In the genomic region with DNA sequence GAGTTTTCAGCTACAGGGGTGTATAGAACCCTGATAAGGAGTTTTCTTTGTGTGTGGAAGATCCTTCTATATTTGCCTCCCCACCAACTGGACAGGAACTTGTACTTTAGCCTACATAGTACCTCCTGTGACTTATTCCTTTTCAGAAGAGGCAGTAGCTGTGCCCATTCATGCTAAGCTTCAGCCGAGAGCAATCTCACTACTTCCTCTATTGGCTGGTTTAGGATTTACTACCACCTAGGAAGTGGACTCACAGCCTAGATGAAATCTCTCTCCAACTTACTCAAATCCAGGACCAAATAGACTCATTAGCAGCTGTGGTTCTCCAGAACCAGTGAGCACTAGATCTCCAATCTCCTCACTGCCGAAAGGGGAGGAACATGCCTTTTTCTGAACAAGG, we compare ENCODE assay signal across 14 cellular contexts. TPM values are rescaled to one million over a fixed set of nuclear protein-coding genes. Genes with fewer than 3 reads are reported as not detected.
DNase-seq lines count a peak whose midpoint lies in the region; ATAC-seq, FAIRE-seq and TF ChIP-seq lines count a peak whose summit lies in the region.
"Had no signal": no experiment of that assay in that cellular context is flagged by ENCODE, and none has a peak within 500 bp of the region (broad histone marks: within the 10 kb centered on the region; RNA-seq: fewer than 3 reads in every experiment).

No MANE protein-coding gene starts in this region.

- H3K27me3 ChIP-seq in foreskin keratinocyte (no peaks in the 10 kb centered on the region), H7 (ENCODE audit: control insufficient read depth, insufficient read depth, low read length) (no peaks in the 10 kb centered on the region)
- H3K27me3 ChIP-seq: gastrocnemius medialis, testis had no signal

- H3K36me3 ChIP-seq in H7 (replicated peaks; ENCODE audit: control insufficient read depth, insufficient read depth, low read length), result peaks cover 2% of the 10 kb centered on the region; the same call in 1 of the 2 replicates

- H3K4me3 ChIP-seq in H7 (ENCODE audit: insufficient read depth, low read depth, low read length), result no peak overlapping the region
- H3K4me3 ChIP-seq: gastrocnemius medialis, testis had no signal

- intact Hi-C loops in CD14-positive monocyte (cut with micrococcal nuclease), result loop anchor here (5.0 to 10.0 kb wide), 2 partner anchors 124 to 132 kb away; no protein-coding TSS in a partner anchor

- H3K9me3 Mint-ChIP-seq in CD14-positive monocyte, result peaks cover 0 to 3% (median 0%) of the 10 kb centered on the region in 7 donors

- TF ChIP-seq CTCF in CD14-positive monocyte (IDR thresholded peaks at IDR 0.05) (peak; percentile 21), foreskin keratinocyte (conservative IDR thresholded peaks at IDR 0.05) (peak; percentile 30)

- H3K36me3 Mint-ChIP-seq in CD14-positive monocyte, result peaks cover 4 to 10% of the 10 kb centered on the region in 2 donors

- TF ChIP-seq POLR2A in GM12892 (IDR thresholded peaks at IDR 0.05; ENCODE audit: low read depth, low read length), result no peak

- peaks cover 40% of the 10 kb centered on the region for H3K4me1 Mint-ChIP-seq in CD14-positive monocyte

- DNase-seq in CD14-positive monocyte (ENCODE audit: low spot score) (no peak), GM12892 (ENCODE audit: insufficient read length) (no peak), SK-MEL-5 (ENCODE audit: low read depth, low spot score) (peak; percentile 23), foreskin keratinocyte (no peak), H7 (no peak), NCI-H524 treated with DMSO at 0.1 percent for 48 hours (lab: John Stamatoyannopoulos, UW) (no peak), HPDE6-E6E7 (ENCODE audit: extremely low spot score) (no peak)
- DNase-seq: dermis blood vessel endothelial cell, gastrocnemius medialis, NCI-H1694, testis had no signal

- in situ Hi-C loops in SK-MEL-5 (cut with HindIII; ENCODE audit: low pct_unique_long_range_greater_than_20kb, low sequenced_read_pairs), result no loop called here

- no peak overlapping the region for H3K27ac ChIP-seq in foreskin keratinocyte
- H3K27ac ChIP-seq: gastrocnemius medialis, testis had no signal

- no peaks in the 10 kb centered on the region for H3K4me1 ChIP-seq in foreskin keratinocyte

- FAIRE-seq in GM12892 (lab: Jason Lieb, UNC), result peak; percentile 33
- FAIRE-seq: HTR-8/SVneo, keratinocyte had no signal

- peak overlapping the region in 6 of 7 donors; percentile 46 to 79 (median 54) for H3K27ac Mint-ChIP-seq in CD14-positive monocyte

- no peak overlapping the region for H3K4me3 Mint-ChIP-seq in CD14-positive monocyte

- H3K27me3 Mint-ChIP-seq in CD14-positive monocyte (ENCODE audit: low read depth in 3 of 3), result peaks cover 0 to 3% (median 1%) of the 10 kb centered on the region in 3 donors

- ATAC-seq in foreskin keratinocyte (no peak), GM19328 (IDR thresholded peaks at IDR 0.05; ENCODE audit: unreplicated experiment) (no peak)
- ATAC-seq: gastrocnemius medialis had no signal

RNA-seq across cellular contexts. Expression of gene REX1BD, which starts 2.3 kb away (rescaled TPM):
- 100 to 1,000 TPM in 1 of 2 donors, 10 to 100 TPM in 1; 83.7 to 122 TPM for polyA plus RNA-seq in CD14-positive monocyte
- polyA plus RNA-seq in GM12892 (2012; ENCODE audit: missing spikeins), result 8.4 TPM
- 25.0 and 28.8 TPM in 2 replicates for total RNA-seq in SK-MEL-5 (2014; rRNA removed; shearing (Covaris generic))
- 53.7 and 56.8 TPM in 2 replicates for polyA plus RNA-seq in SK-MEL-5 (2015; cell fraction: cytosol; rRNA removed)
- polyA plus RNA-seq in SK-MEL-5 (2015; cell fraction: nucleus; rRNA removed), result 249 and 303 TPM in 2 replicates
- 69.5 and 69.8 TPM in 2 replicates for total RNA-seq in foreskin keratinocyte
- polyA plus RNA-seq in foreskin keratinocyte, result 84.5 and 88.3 TPM in 2 replicates
- 117 TPM in 2 replicates for total RNA-seq in H7 (2014; rRNA removed; shearing (Covaris generic))

RNA-seq across cellular contexts. Expression of gene UBA52, which starts 14.7 kb away (rescaled TPM):
- 100 to 1,000 TPM; 832 to 896 TPM for polyA plus RNA-seq in CD14-positive monocyte
- polyA plus RNA-seq in GM12892 (2012; ENCODE audit: missing spikeins), result 2,400 TPM
- 1,284 and 1,363 TPM in 2 replicates for total RNA-seq in SK-MEL-5 (2014; rRNA removed; shearing (Covaris generic))
- 1,054 and 1,507 TPM in 2 replicates for polyA plus RNA-seq in SK-MEL-5 (2015; cell fraction: cytosol; rRNA removed)
- 198 and 202 TPM in 2 replicates for polyA plus RNA-seq in SK-MEL-5 (2015; cell fraction: nucleus; rRNA removed)
- 1,160 and 1,167 TPM in 2 replicates for total RNA-seq in foreskin keratinocyte
- 1,727 and 1,808 TPM in 2 replicates for polyA plus RNA-seq in foreskin keratinocyte
- total RNA-seq in H7 (2014; rRNA removed; shearing (Covaris generic)), result 1,268 and 1,295 TPM in 2 replicates

RNA-seq across cellular contexts. Expression of gene CRLF1, which starts 20.3 kb away (rescaled TPM):
- polyA plus RNA-seq in CD14-positive monocyte, result under 1 TPM in 1 of 2 donors, not detected in 1; 0.19 TPM
- polyA plus RNA-seq in GM12892 (2012; ENCODE audit: missing spikeins), result 5.7 TPM
- 0.32 and 2.6 TPM in 2 replicates for total RNA-seq in SK-MEL-5 (2014; rRNA removed; shearing (Covaris generic))
- 0.42 and 0.57 TPM in 2 replicates for polyA plus RNA-seq in SK-MEL-5 (2015; cell fraction: cytosol; rRNA removed)
- polyA plus RNA-seq in SK-MEL-5 (2015; cell fraction: nucleus; rRNA removed), result not detected in 2 replicates
- total RNA-seq in foreskin keratinocyte, result 0.37 and 0.60 TPM in 2 replicates
- polyA plus RNA-seq in foreskin keratinocyte, result 0.13 and 0.20 TPM in 2 replicates
- 47.4 and 52.8 TPM in 2 replicates for total RNA-seq in H7 (2014; rRNA removed; shearing (Covaris generic))
- total RNA-seq: dermis blood vessel endothelial cell had no signal

RNA-seq across cellular contexts. Expression of gene TMEM59L, which starts 26.4 kb away (rescaled TPM):
- polyA plus RNA-seq in CD14-positive monocyte, result not detected
- not detected for polyA plus RNA-seq in GM12892 (2012; ENCODE audit: missing spikeins)
- total RNA-seq in SK-MEL-5 (2014; rRNA removed; shearing (Covaris generic)), result 0.08 TPM in 1 of 2 replicates, not detected in the other
- polyA plus RNA-seq in SK-MEL-5 (2015; cell fraction: cytosol; rRNA removed), result 0.26 and 0.72 TPM in 2 replicates
- 4.2 and 5.7 TPM in 2 replicates for polyA plus RNA-seq in SK-MEL-5 (2015; cell fraction: nucleus; rRNA removed)
- not detected in 2 replicates for total RNA-seq in foreskin keratinocyte
- polyA plus RNA-seq in foreskin keratinocyte, result not detected in 2 replicates
- total RNA-seq in H7 (2014; rRNA removed; shearing (Covaris generic)), result 1.8 and 3.5 TPM in 2 replicates
- polyA plus RNA-seq: keratinocyte had no signal

RNA-seq across cellular contexts. Expression of gene KXD1, which starts 28.6 kb away (rescaled TPM):
- polyA plus RNA-seq in CD14-positive monocyte, result 10 to 100 TPM; 74.4 to 87.9 TPM
- polyA plus RNA-seq in GM12892 (2012; ENCODE audit: missing spikeins), result 98.8 TPM
- total RNA-seq in SK-MEL-5 (2014; rRNA removed; shearing (Covaris generic)), result 70.6 and 74.1 TPM in 2 replicates
- 100.0 and 105 TPM in 2 replicates for polyA plus RNA-seq in SK-MEL-5 (2015; cell fraction: cytosol; rRNA removed)
- 145 and 161 TPM in 2 replicates for polyA plus RNA-seq in SK-MEL-5 (2015; cell fraction: nucleus; rRNA removed)
- 105 and 106 TPM in 2 replicates for total RNA-seq in foreskin keratinocyte
- 140 and 143 TPM in 2 replicates for polyA plus RNA-seq in foreskin keratinocyte
- 190 and 202 TPM in 2 replicates for total RNA-seq in H7 (2014; rRNA removed; shearing (Covaris generic))

Comparison
In these comparisons a context has a peak if more than half of its experiments do, and no peak if none do; other contexts are left out.
1. RNA of gene CRLF1, which starts 20.3 kb away (total RNA-seq): 47.4 to 52.8 TPM in H7; 0.32 to 2.6 TPM in SK-MEL-5 and 0.37 to 0.60 TPM in foreskin keratinocyte; every median in the first group is over 10 times any median in the second.